In genomic region chr2:227643990-227644551, GRCh38 we compare ENCODE assay signal across 20 cellular contexts. TPM values are rescaled to one million over a fixed set of nuclear protein-coding genes. Genes with fewer than 3 reads are reported as not detected.
DNase-seq lines count a peak whose midpoint lies in the region; ATAC-seq and TF ChIP-seq lines count a peak whose summit lies in the region.
"Had no signal": no experiment of that assay in that cellular context is flagged by ENCODE, and none has a peak within 500 bp of the region (broad histone marks: within the 10 kb centered on the region; RNA-seq: fewer than 3 reads in every experiment).

No MANE protein-coding gene starts in this region.

- 69% methylated on average over 5 of the region's 5 CpGs for WGBS in hepatocyte (ENCODE audit: low lambda C conversion rate, missing lambda C conversion rate)
- WGBS in testis, 2 donors = 81 to 86% methylated on average over 5 of the region's 5 CpGs

- peaks cover 8% of the 10 kb centered on the region for H3K27me3 Mint-ChIP-seq in activated naive CD4-positive, alpha-beta T cell treated with anti-CD3 and anti-CD28 coated beads for 36 hours (ENCODE audit: low read depth)
- H3K27me3 Mint-ChIP-seq in activated naive CD4-positive, alpha-beta T cell treated with anti-CD3 and anti-CD28 coated beads, Interleukin-2, amount 10 ng/mL, durations not matched to agents 7 days and 5 days = peaks cover 5% of the 10 kb centered on the region

- H3K4me3 ChIP-seq in NB4 (ENCODE audit: low read depth, low read length) (no peak overlapping the region), hepatocyte (no peak overlapping the region), testis (no peak overlapping the region), dorsolateral prefrontal cortex (no peak overlapping the region)
- H3K4me3 ChIP-seq: PC-9, SJSA1 had no signal

- H4K20me1 ChIP-seq in hepatocyte (ENCODE audit: insufficient read depth, poor library complexity, severe bottlenecking) = no peaks in the 10 kb centered on the region

- H3K4me2 ChIP-seq in hepatocyte = no peak overlapping the region
- H3K4me2 ChIP-seq: PC-9 had no signal

- ATAC-seq in HG02798 (IDR thresholded peaks at IDR 0.05; ENCODE audit: poor library complexity, unreplicated experiment) = no peak
- no peak for ATAC-seq in GM19328 (IDR thresholded peaks at IDR 0.05; ENCODE audit: unreplicated experiment)

- no peaks in the 10 kb centered on the region for H3K9me3 ChIP-seq in hepatocyte (ENCODE audit: low read depth)
- no peaks in the 10 kb centered on the region for H3K9me3 ChIP-seq in testis
- H3K9me3 ChIP-seq: BE2C, SJSA1 had no signal

- intact Hi-C loops in activated naive CD4-positive, alpha-beta T cell treated with anti-CD3 and anti-CD28 coated beads for 36 hours (cut with micrococcal nuclease) = no loop called here
- intact Hi-C loops in testis (cut with DNase I; ENCODE audit: low total_unique reads) (no loop called here), dorsolateral prefrontal cortex (cut with DNase I) (no loop called here)

- H2AFZ ChIP-seq in hepatocyte = no peak overlapping the region
- H2AFZ ChIP-seq: PC-9 had no signal

- DNase-seq in activated naive CD4-positive, alpha-beta T cell treated with anti-CD3 and anti-CD28 coated beads for 36 hours = peak; percentile 9
- DNase-seq in activated naive CD4-positive, alpha-beta T cell treated with anti-CD3 and anti-CD28 coated beads, Interleukin-2, amount 10 ng/mL, durations not matched to agents 7 days and 5 days = no peak
- DNase-seq in NB4 (ENCODE audit: low read depth) (no peak), hepatocyte (ENCODE audit: low spot score) (no peak), testis (no peak), dorsolateral prefrontal cortex (no peak)
- DNase-seq: 8988T; BE2C; Calu3; CD4-positive, alpha-beta T cell; DMS53; HCEC 1CT; NCI-H146; NCI-H2081 treated with DMSO at 0.1 percent for 48 hours; NCI-H510A treated with DMSO at 0.1 percent for 48 hours; NCI-H82; PC-9 had no signal

- TF ChIP-seq POLR2A in NB4 (IDR thresholded peaks at IDR 0.05; ENCODE audit: extremely low read depth, insufficient read length) (no peak), testis (IDR thresholded peaks at IDR 0.05) (no peak)

- no peaks in the 10 kb centered on the region for H3K36me3 Mint-ChIP-seq in activated naive CD4-positive, alpha-beta T cell treated with anti-CD3 and anti-CD28 coated beads for 36 hours (ENCODE audit: low read depth)
- H3K36me3 Mint-ChIP-seq in activated naive CD4-positive, alpha-beta T cell treated with anti-CD3 and anti-CD28 coated beads, Interleukin-2, amount 10 ng/mL, durations not matched to agents 7 days and 5 days = no peaks in the 10 kb centered on the region

- CTCF ChIA-PET in activated naive CD4-positive, alpha-beta T cell treated with anti-CD3 and anti-CD28 coated beads for 36 hours (lab: Charles Lee) = interaction anchor here (0.7 to 1.4 kb wide), 7 partner anchors 10 to 238 kb away, joined by 3 to 9 read pairs (median 4); no protein-coding TSS in a partner anchor
- CTCF ChIA-PET in activated naive CD4-positive, alpha-beta T cell treated with anti-CD3 and anti-CD28 coated beads, Interleukin-2, amount 10 ng/mL, durations not matched to agents 7 days and 5 days (lab: Charles Lee) = interaction anchor here (0.7 to 1.2 kb wide), 3 partner anchors 164 to 389 kb away, joined by 3 read pairs; no protein-coding TSS in a partner anchor

- H3K79me2 ChIP-seq in hepatocyte = no peaks in the 10 kb centered on the region

- TF ChIP-seq CTCF in NB4 (IDR thresholded peaks at IDR 0.05; ENCODE audit: low read depth, low read length) = peak; percentile 5
- no peak for TF ChIP-seq CTCF in hepatocyte (IDR thresholded peaks at IDR 0.05; ENCODE audit: poor library complexity)
- no peak for TF ChIP-seq CTCF in testis (IDR thresholded peaks at IDR 0.05)
- peak in 1 of 56 donors; percentile 7 for TF ChIP-seq CTCF in dorsolateral prefrontal cortex (IDR thresholded peaks at IDR 0.05 in 54 of 56, conservative IDR thresholded peaks at IDR 0.05 in 2 of 56; ENCODE audit: low read depth in 1 of 56, partially characterized antibody in 56 of 56)

- H3K27ac Mint-ChIP-seq in activated naive CD4-positive, alpha-beta T cell treated with anti-CD3 and anti-CD28 coated beads for 36 hours = no peak overlapping the region
- H3K27ac Mint-ChIP-seq in activated naive CD4-positive, alpha-beta T cell treated with anti-CD3 and anti-CD28 coated beads, Interleukin-2, amount 10 ng/mL, durations not matched to agents 7 days and 5 days = no peak overlapping the region
- H3K27ac Mint-ChIP-seq: CD4-positive, alpha-beta T cell had no signal

- H3K27ac ChIP-seq in hepatocyte = peak overlapping the region; percentile 44
- H3K27ac ChIP-seq in testis = no peak overlapping the region
- H3K27ac ChIP-seq in dorsolateral prefrontal cortex = peak overlapping the region in 15 of 59 donors; percentile 4 to 56 (median 26)
- H3K27ac ChIP-seq: PC-9, SJSA1 had no signal

- H3K4me1 Mint-ChIP-seq in activated naive CD4-positive, alpha-beta T cell treated with anti-CD3 and anti-CD28 coated beads for 36 hours (ENCODE audit: low read depth) = no peaks in the 10 kb centered on the region
- H3K4me1 Mint-ChIP-seq in activated naive CD4-positive, alpha-beta T cell treated with anti-CD3 and anti-CD28 coated beads, Interleukin-2, amount 10 ng/mL, durations not matched to agents 7 days and 5 days = no peaks in the 10 kb centered on the region

- H3K4me1 ChIP-seq in hepatocyte (ENCODE audit: insufficient read depth) (no peaks in the 10 kb centered on the region), testis (no peaks in the 10 kb centered on the region)
- H3K4me1 ChIP-seq: BE2C, SJSA1 had no signal

- H3K4me3 Mint-ChIP-seq in activated naive CD4-positive, alpha-beta T cell treated with anti-CD3 and anti-CD28 coated beads for 36 hours = no peak overlapping the region
- H3K4me3 Mint-ChIP-seq in activated naive CD4-positive, alpha-beta T cell treated with anti-CD3 and anti-CD28 coated beads, Interleukin-2, amount 10 ng/mL, durations not matched to agents 7 days and 5 days = no peak overlapping the region
- H3K4me3 Mint-ChIP-seq: CD4-positive, alpha-beta T cell had no signal

- no peaks in the 10 kb centered on the region for H3K9me2 ChIP-seq in hepatocyte (replicated peaks; ENCODE audit: insufficient read depth)

- H3K27me3 ChIP-seq in hepatocyte (no peaks in the 10 kb centered on the region), testis (no peaks in the 10 kb centered on the region), dorsolateral prefrontal cortex (no peaks in the 10 kb centered on the region)
- H3K27me3 ChIP-seq: BE2C, SJSA1 had no signal

- no peaks in the 10 kb centered on the region for H3K9me3 Mint-ChIP-seq in activated naive CD4-positive, alpha-beta T cell treated with anti-CD3 and anti-CD28 coated beads for 36 hours
- no peaks in the 10 kb centered on the region for H3K9me3 Mint-ChIP-seq in activated naive CD4-positive, alpha-beta T cell treated with anti-CD3 and anti-CD28 coated beads, Interleukin-2, amount 10 ng/mL, durations not matched to agents 7 days and 5 days
- H3K9me3 Mint-ChIP-seq: CD4-positive, alpha-beta T cell had no signal

- no peaks in the 10 kb centered on the region for H3K36me3 ChIP-seq in hepatocyte (replicated peaks; ENCODE audit: insufficient read depth, low read depth)
- H3K36me3 ChIP-seq in testis (ENCODE audit: low read depth, missing control alignments) = no peaks in the 10 kb centered on the region
- H3K36me3 ChIP-seq: BE2C, SJSA1 had no signal

RNA-seq across cellular contexts. Expression of gene SCYGR5, which starts 22.5 kb away (rescaled TPM):
- not detected for total RNA-seq in activated naive CD4-positive, alpha-beta T cell treated with anti-CD3 and anti-CD28 coated beads for 36 hours
- not detected in 2 replicates for total RNA-seq in hepatocyte
- polyA plus RNA-seq in hepatocyte = not detected in 2 replicates
- not detected for total RNA-seq in testis
- polyA plus RNA-seq in testis (ENCODE audit: insufficient read depth, low read depth, low replicate concordance) = not detected
- total RNA-seq in dorsolateral prefrontal cortex = not detected
- total RNA-seq: Calu3; CD4-positive, alpha-beta T cell; PC-9; SJSA1 had no signal

RNA-seq across cellular contexts. Expression of gene SCYGR4, which starts 26.8 kb away (rescaled TPM):
- total RNA-seq in activated naive CD4-positive, alpha-beta T cell treated with anti-CD3 and anti-CD28 coated beads for 36 hours = not detected
- not detected in 2 replicates for total RNA-seq in hepatocyte
- not detected in 2 replicates for polyA plus RNA-seq in hepatocyte
- not detected for total RNA-seq in testis
- not detected for polyA plus RNA-seq in testis (ENCODE audit: insufficient read depth, low read depth, low replicate concordance)
- under 1 TPM in 3 of 120 experiments, not detected in 117; 0.29 to 0.35 (median 0.32) TPM for total RNA-seq in dorsolateral prefrontal cortex
- total RNA-seq: Calu3; CD4-positive, alpha-beta T cell; PC-9; SJSA1 had no signal

RNA-seq across cellular contexts. Expression of gene SCYGR3, which starts 29.4 kb away (rescaled TPM):
- not detected for total RNA-seq in activated naive CD4-positive, alpha-beta T cell treated with anti-CD3 and anti-CD28 coated beads for 36 hours
- not detected in 2 replicates for total RNA-seq in hepatocyte
- not detected in 2 replicates for polyA plus RNA-seq in hepatocyte
- total RNA-seq in testis = not detected
- not detected for polyA plus RNA-seq in testis (ENCODE audit: insufficient read depth, low read depth, low replicate concordance)
- total RNA-seq in dorsolateral prefrontal cortex = not detected
- total RNA-seq: Calu3; CD4-positive, alpha-beta T cell; PC-9; SJSA1 had no signal

RNA-seq across cellular contexts. Expression of gene SCYGR2, which starts 45.4 kb away (rescaled TPM):
- total RNA-seq in activated naive CD4-positive, alpha-beta T cell treated with anti-CD3 and anti-CD28 coated beads for 36 hours = not detected
- total RNA-seq in hepatocyte = not detected in 2 replicates
- polyA plus RNA-seq in hepatocyte = not detected in 2 replicates
- total RNA-seq in testis = not detected
- not detected for polyA plus RNA-seq in testis (ENCODE audit: insufficient read depth, low read depth, low replicate concordance)
- not detected for total RNA-seq in dorsolateral prefrontal cortex
- total RNA-seq: Calu3; CD4-positive, alpha-beta T cell; PC-9; SJSA1 had no signal
